10 cellular contexts compared by ENCODE assay signal in genomic region chr18:22667616-22668422, GRCh38.
DNase-seq lines count a peak whose midpoint lies in the region; ATAC-seq, FAIRE-seq and TF ChIP-seq lines count a peak whose summit lies in the region.
"Had no signal": no experiment of that assay in that cellular context is flagged by ENCODE, and none has a peak within 500 bp of the region (broad histone marks: within the 10 kb centered on the region; RNA-seq: fewer than 3 reads in every experiment).

No MANE protein-coding gene starts in this region.

- peak; percentile 62 for FAIRE-seq in GM12892 (lab: Jason Lieb, UNC)

- no peak for TF ChIP-seq POLR2A in GM12892 (IDR thresholded peaks at IDR 0.05; ENCODE audit: low read depth, low read length)

- no peak overlapping the region for H3K4me3 Mint-ChIP-seq in nephron
- H3K4me3 Mint-ChIP-seq in activated CD8-positive, alpha-beta T cell treated with anti-CD3 and anti-CD28 coated beads for 36 hours = no peak overlapping the region
- H3K4me3 Mint-ChIP-seq: stimulated activated naive CD8-positive, alpha-beta T cell treated with anti-CD3 and anti-CD28 coated beads, Interleukin-15, Interleukin-2, amounts not matched to agents 100 ng/mL and 50 ng/mL, for 24 hours had no signal

- peak overlapping the region in 2 of 3 experiments; percentile 2 to 5 for H3K27ac Mint-ChIP-seq in nephron
- no peak overlapping the region for H3K27ac Mint-ChIP-seq in activated CD8-positive, alpha-beta T cell treated with anti-CD3 and anti-CD28 coated beads for 36 hours
- H3K27ac Mint-ChIP-seq: stimulated activated naive CD8-positive, alpha-beta T cell treated with anti-CD3 and anti-CD28 coated beads, Interleukin-15, Interleukin-2, amounts not matched to agents 100 ng/mL and 50 ng/mL, for 24 hours had no signal

- POLR2A ChIA-PET in activated CD8-positive, alpha-beta T cell treated with anti-CD3 and anti-CD28 coated beads for 36 hours (lab: Charles Lee) = no interaction called here

- peaks cover 27% of the 10 kb centered on the region for H3K9me3 Mint-ChIP-seq in nephron
- H3K9me3 Mint-ChIP-seq in activated CD8-positive, alpha-beta T cell treated with anti-CD3 and anti-CD28 coated beads for 36 hours = peaks cover 9% of the 10 kb centered on the region

- H3K36me3 Mint-ChIP-seq in nephron (ENCODE audit: low read depth) = peaks cover 11% of the 10 kb centered on the region
- no peaks in the 10 kb centered on the region for H3K36me3 Mint-ChIP-seq in activated CD8-positive, alpha-beta T cell treated with anti-CD3 and anti-CD28 coated beads for 36 hours (ENCODE audit: low read depth)

- H3K36me3 ChIP-seq in left ventricle myocardium inferior = no peaks in the 10 kb centered on the region
- H3K36me3 ChIP-seq in SJCRH30 = no peaks in the 10 kb centered on the region

- H3K4me3 ChIP-seq in left ventricle myocardium inferior (no peak overlapping the region), SJCRH30 (no peak overlapping the region)

- no peaks in the 10 kb centered on the region for H3K27me3 Mint-ChIP-seq in nephron (ENCODE audit: low read depth)
- H3K27me3 Mint-ChIP-seq in activated CD8-positive, alpha-beta T cell treated with anti-CD3 and anti-CD28 coated beads for 36 hours = peaks cover 6% of the 10 kb centered on the region
- H3K27me3 Mint-ChIP-seq: stimulated activated naive CD8-positive, alpha-beta T cell treated with anti-CD3 and anti-CD28 coated beads, Interleukin-15, Interleukin-2, amounts not matched to agents 100 ng/mL and 50 ng/mL, for 24 hours had no signal

- no peak for TF ChIP-seq CTCF in nephron (IDR thresholded peaks at IDR 0.05; ENCODE audit: unreplicated experiment in 3 of 3)
- TF ChIP-seq CTCF in left ventricle myocardium inferior (IDR thresholded peaks at IDR 0.05; ENCODE audit: borderline replicate concordance) = no peak
- no peak for TF ChIP-seq CTCF in activated CD8-positive, alpha-beta T cell treated with anti-CD3 and anti-CD28 coated beads for 36 hours (IDR thresholded peaks at IDR 0.05)

- DNase-seq in GM12892 (ENCODE audit: insufficient read length) (peak; percentile 12), amniotic stem cell (lab: John Stamatoyannopoulos, UW) (peak; percentile 82), left ventricle myocardium inferior (no peak), SJCRH30 (no peak)
- no peak for DNase-seq in activated CD8-positive, alpha-beta T cell treated with anti-CD3 and anti-CD28 coated beads for 36 hours
- DNase-seq in activated effector memory CD4-positive, alpha-beta T cell treated with anti-CD3 and anti-CD28 coated beads, Interleukin-2, amount 50 U/mL, for 16 hours = no peak
- DNase-seq: occipital lobe had no signal

- H3K27ac ChIP-seq in left ventricle myocardium inferior (replicated peaks) (no peak overlapping the region), SJCRH30 (no peak overlapping the region)

- H3K4me1 ChIP-seq in left ventricle myocardium inferior (no peaks in the 10 kb centered on the region), SJCRH30 (no peaks in the 10 kb centered on the region)

- intact Hi-C loops in left ventricle myocardium inferior (cut with micrococcal nuclease) = no loop called here
- intact Hi-C loops in activated CD8-positive, alpha-beta T cell treated with anti-CD3 and anti-CD28 coated beads for 36 hours (cut with micrococcal nuclease) = no loop called here

- H3K27me3 ChIP-seq in left ventricle myocardium inferior (ENCODE audit: low read depth) (no peaks in the 10 kb centered on the region), SJCRH30 (no peaks in the 10 kb centered on the region)

- H3K9me3 ChIP-seq in left ventricle myocardium inferior (replicated peaks) (peaks cover 25% of the 10 kb centered on the region), SJCRH30 (replicated peaks) (no peaks in the 10 kb centered on the region)

- CTCF ChIA-PET in activated CD8-positive, alpha-beta T cell treated with anti-CD3 and anti-CD28 coated beads for 36 hours (lab: Charles Lee) = no interaction called here

- H3K4me1 Mint-ChIP-seq in nephron = peaks cover 13% of the 10 kb centered on the region
- no peaks in the 10 kb centered on the region for H3K4me1 Mint-ChIP-seq in activated CD8-positive, alpha-beta T cell treated with anti-CD3 and anti-CD28 coated beads for 36 hours (ENCODE audit: low read depth)

- peak; percentile 75 for ATAC-seq in HG03342 (IDR thresholded peaks at IDR 0.05; ENCODE audit: unreplicated experiment)
- no peak for ATAC-seq in activated CD8-positive, alpha-beta T cell treated with anti-CD3 and anti-CD28 coated beads for 36 hours

Comparison
In these comparisons a context has a peak if more than half of its experiments do, and no peak if none do; other contexts are left out.
1. DNase-seq: peak in GM12892 (single experiment) and amniotic stem cell (single experiment); none in left ventricle myocardium inferior (single experiment), activated CD8-positive, alpha-beta T cell treated with anti-CD3 and anti-CD28 coated beads for 36 hours (single experiment), SJCRH30 (0 of 2) and activated effector memory CD4-positive, alpha-beta T cell treated with anti-CD3 and anti-CD28 coated beads, Interleukin-2, amount 50 U/mL, for 16 hours (single experiment).